In genomic region chr2:86886026-86886425, GRCh38 we compare ENCODE assay signal across 5 cellular contexts. TPM values are rescaled to one million over a fixed set of nuclear protein-coding genes. Genes with fewer than 3 reads are reported as not detected.
"Had no signal": no experiment of that assay in that cellular context is flagged by ENCODE, and none has a peak within 500 bp of the region (broad histone marks: within the 10 kb centered on the region; RNA-seq: fewer than 3 reads in every experiment).

No MANE protein-coding gene starts in this region.

RNA-seq across cellular contexts. Expression of gene CD8B, which starts 24.3 kb away (rescaled TPM):
- total RNA-seq: K562, M059J, PC-3, SK-MEL-5 had no signal
- polyA plus RNA-seq: K562, SK-N-SH had no signal

RNA-seq across cellular contexts. Expression of gene RGPD1, which starts 55.9 kb away (rescaled TPM):
- total RNA-seq: PC-3 had no signal
